In genomic region chr18:32040936-32041335, GRCh38 we compare ENCODE assay signal across 9 cellular contexts. TPM values are rescaled to one million over a fixed set of nuclear protein-coding genes. Genes with fewer than 3 reads are reported as not detected.
DNase-seq lines count a peak whose midpoint lies in the region; ATAC-seq and TF ChIP-seq lines count a peak whose summit lies in the region.
"Had no signal": no experiment of that assay in that cellular context is flagged by ENCODE, and none has a peak within 500 bp of the region (broad histone marks: within the 10 kb centered on the region; RNA-seq: fewer than 3 reads in every experiment).

No MANE protein-coding gene starts in this region.

- H3K4me1 Mint-ChIP-seq in activated CD4-positive, alpha-beta memory T cell treated with anti-CD3 and anti-CD28 coated beads for 36 hours (ENCODE audit: low read depth), result peaks cover 66% of the 10 kb centered on the region
- H3K4me1 Mint-ChIP-seq in HFFc6 (ENCODE audit: low read depth), result no peaks in the 10 kb centered on the region

- CTCF ChIA-PET in activated CD4-positive, alpha-beta memory T cell treated with anti-CD3 and anti-CD28 coated beads for 36 hours (lab: Charles Lee), result interaction anchor here (0.9 kb wide), 2 partner anchors 9 to 21 kb away, joined by 3 to 4 read pairs; no protein-coding TSS in a partner anchor

- TF ChIP-seq POLR2A in body of pancreas (IDR thresholded peaks at IDR 0.05), result no peak

- peak; percentile 67 for ATAC-seq in GM19351 (IDR thresholded peaks at IDR 0.05; ENCODE audit: unreplicated experiment)
- ATAC-seq in HG03354 (IDR thresholded peaks at IDR 0.05; ENCODE audit: poor library complexity, severe bottlenecking, unreplicated experiment), result peak; percentile 82
- ATAC-seq in body of pancreas, result no peak
- ATAC-seq in HG03175 (IDR thresholded peaks at IDR 0.05; ENCODE audit: unreplicated experiment), result no peak

- H3K9me3 ChIP-seq in body of pancreas, result no peaks in the 10 kb centered on the region

- H3K36me3 Mint-ChIP-seq in activated CD4-positive, alpha-beta memory T cell treated with anti-CD3 and anti-CD28 coated beads for 36 hours, result peaks cover 40% of the 10 kb centered on the region
- no peaks in the 10 kb centered on the region for H3K36me3 Mint-ChIP-seq in HFFc6 (ENCODE audit: low read depth)

- intact Hi-C loops in activated CD4-positive, alpha-beta memory T cell treated with anti-CD3 and anti-CD28 coated beads for 36 hours (cut with micrococcal nuclease), result loop anchor here (1.0 to 10.0 kb wide), 4 partner anchors 8 to 386 kb away; partner anchors contain the start of gene RNF125
- intact Hi-C loops in body of pancreas (cut with DNase I), result no loop called here

- peaks cover 2% of the 10 kb centered on the region for H3K9me3 Mint-ChIP-seq in activated CD4-positive, alpha-beta memory T cell treated with anti-CD3 and anti-CD28 coated beads for 36 hours
- no peaks in the 10 kb centered on the region for H3K9me3 Mint-ChIP-seq in HFFc6

- H3K4me3 ChIP-seq in body of pancreas, result no peak overlapping the region

- H3K27me3 ChIP-seq in body of pancreas, result no peaks in the 10 kb centered on the region

- H3K27me3 Mint-ChIP-seq in activated CD4-positive, alpha-beta memory T cell treated with anti-CD3 and anti-CD28 coated beads for 36 hours, result no peaks in the 10 kb centered on the region
- H3K27me3 Mint-ChIP-seq in HFFc6 (ENCODE audit: insufficient read depth), result peaks cover 7% of the 10 kb centered on the region

- POLR2A ChIA-PET in activated CD4-positive, alpha-beta memory T cell treated with anti-CD3 and anti-CD28 coated beads for 36 hours (lab: Charles Lee), result interaction anchor here (0.7 to 2.9 kb wide), 6 partner anchors 8 to 71 kb away, joined by 3 to 20 read pairs (median 4); partner anchors contain the start of gene RNF125

- H3K36me3 ChIP-seq in body of pancreas (replicated peaks in 1 of 2; ENCODE audit: insufficient read depth in 1 of 2, low read depth in 2 of 2), result peaks cover 0 to 2% of the 10 kb centered on the region in 2 donors

- TF ChIP-seq CTCF in body of pancreas (IDR thresholded peaks at IDR 0.05) (no peak), HFFc6 (IDR thresholded peaks at IDR 0.05) (no peak)

- 55 to 61% methylated on average over 3 of the region's 3 CpGs for WGBS in body of pancreas, 2 donors

- H3K27ac Mint-ChIP-seq in activated CD4-positive, alpha-beta memory T cell treated with anti-CD3 and anti-CD28 coated beads for 36 hours, result peak overlapping the region; percentile 87
- no peak overlapping the region for H3K27ac Mint-ChIP-seq in HFFc6

- no peaks in the 10 kb centered on the region for H3K4me1 ChIP-seq in body of pancreas

- peak; percentile 73 for DNase-seq in activated CD4-positive, alpha-beta memory T cell treated with anti-CD3 and anti-CD28 coated beads for 36 hours
- DNase-seq in stimulated activated CD4-positive, alpha-beta T cell treated with anti-CD3 and anti-CD28 coated beads, Interleukin-4, amount 100 ng/mL, for 1 hour, result peak; percentile 32
- no peak for DNase-seq in NCI-H2227 treated with DMSO at 0.1 percent for 48 hours (lab: John Stamatoyannopoulos, UW)
- DNase-seq in body of pancreas, result no peak
- no peak for DNase-seq in HFFc6
- DNase-seq: left cardiac atrium had no signal

- peak overlapping the region; percentile 21 for H3K4me3 Mint-ChIP-seq in activated CD4-positive, alpha-beta memory T cell treated with anti-CD3 and anti-CD28 coated beads for 36 hours
- no peak overlapping the region for H3K4me3 Mint-ChIP-seq in HFFc6

- no peak overlapping the region for H3K27ac ChIP-seq in body of pancreas

RNA-seq across cellular contexts. Expression of gene RNF125, which starts 22.3 kb away (rescaled TPM):
- total RNA-seq in activated CD4-positive, alpha-beta memory T cell treated with anti-CD3 and anti-CD28 coated beads for 36 hours, result 10 to 100 TPM; 36.8 to 37.6 TPM
- 1 to 10 TPM; 2.6 to 4.9 TPM for total RNA-seq in body of pancreas
- total RNA-seq in HFFc6 (2021; fragmentation: NEBNext Ultra II Directional; extraction: Animal tissue kit (Norgen Biotek cat#: 25700)), result under 1 TPM; 0.12 to 0.66 (median 0.22) TPM

RNA-seq across cellular contexts. Expression of gene RNF138, which starts 50.7 kb away (rescaled TPM):
- total RNA-seq in activated CD4-positive, alpha-beta memory T cell treated with anti-CD3 and anti-CD28 coated beads for 36 hours, result 10 to 100 TPM; 83.7 to 88.3 TPM
- total RNA-seq in body of pancreas, result 10 to 100 TPM in 1 of 2 donors, 1 to 10 TPM in 1; 5.3 to 10.4 TPM
- 10 to 100 TPM; 10.2 to 14.4 (median 13.6) TPM for total RNA-seq in HFFc6 (2021; fragmentation: NEBNext Ultra II Directional; extraction: Animal tissue kit (Norgen Biotek cat#: 25700))

Comparison
In these comparisons a context has a peak if more than half of its experiments do, and no peak if none do; other contexts are left out.
1. ATAC-seq: peak in GM19351 (single experiment) and HG03354 (single experiment); none in body of pancreas (single experiment) and HG03175 (single experiment).
2. DNase-seq: peak in activated CD4-positive, alpha-beta memory T cell treated with anti-CD3 and anti-CD28 coated beads for 36 hours (single experiment) and stimulated activated CD4-positive, alpha-beta T cell treated with anti-CD3 and anti-CD28 coated beads, Interleukin-4, amount 100 ng/mL, for 1 hour (single experiment); none in NCI-H2227 treated with DMSO at 0.1 percent for 48 hours (single experiment), body of pancreas (0 of 4) and HFFc6 (single experiment).
3. RNA of gene RNF125, which starts 22.3 kb away (total RNA-seq): 36.8 to 37.6 TPM in activated CD4-positive, alpha-beta memory T cell treated with anti-CD3 and anti-CD28 coated beads for 36 hours; 2.6 to 4.9 TPM in body of pancreas and 0.12 to 0.66 TPM in HFFc6; every median in the first group is over 4 times any median in the second.
4. RNA of gene RNF138, which starts 50.7 kb away (total RNA-seq): 83.7 to 88.3 TPM in activated CD4-positive, alpha-beta memory T cell treated with anti-CD3 and anti-CD28 coated beads for 36 hours; 10.2 to 14.4 TPM in HFFc6 and 5.3 to 10.4 TPM in body of pancreas; every median in the first group is over 4 times any median in the second.